Comparison of ENCODE assay signal across 19 cellular contexts in the genomic region with DNA sequence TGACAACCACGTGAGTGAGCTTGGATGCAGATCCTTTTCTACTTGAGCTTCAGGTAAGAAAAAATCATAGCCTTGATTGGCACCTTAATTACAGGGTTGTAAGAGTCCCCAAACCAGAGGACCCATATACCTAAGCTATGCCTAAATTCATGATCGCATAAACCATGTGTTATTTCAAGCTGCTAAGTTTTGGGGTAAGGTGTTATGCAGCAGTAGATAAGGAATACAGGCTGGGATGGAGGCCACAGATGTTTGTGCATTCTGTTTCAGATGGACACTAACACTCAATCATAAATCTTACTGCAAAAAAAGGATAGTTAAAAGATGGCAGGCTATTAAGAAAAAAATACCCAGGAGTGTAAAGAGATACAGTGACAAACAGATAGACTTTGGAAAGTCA.
A peak's percentile ranks its signal among the peaks of the same experiment; 100 is the strongest.
DNase-seq lines count a peak whose midpoint lies in the region; ATAC-seq and TF ChIP-seq lines count a peak whose summit lies in the region.
"Had no signal": no experiment of that assay in that cellular context is flagged by ENCODE, and none has a peak within 500 bp of the region (broad histone marks: within the 10 kb centered on the region; RNA-seq: fewer than 3 reads in every experiment).

No MANE protein-coding gene starts in this region.

- intact Hi-C loops in CD8-positive, alpha-beta T cell (cut with DNase I, micrococcal nuclease) = loop anchor here in 1 of 2 experiments (10.0 kb wide), 1 partner anchor 177 kb away; the partner anchor contains the start of gene PIGA

- no peak overlapping the region for H3K4me3 ChIP-seq in CD8-positive, alpha-beta T cell (ENCODE audit: low read depth, low read length)
- H3K4me3 ChIP-seq in Karpas-422 (ENCODE audit: low read length) = no peak overlapping the region
- no peak overlapping the region for H3K4me3 ChIP-seq in osteoblast (ENCODE audit: insufficient read depth, low read length)

- H2AFZ ChIP-seq in Karpas-422 (ENCODE audit: low read length) (no peak overlapping the region), osteoblast (ENCODE audit: low read length) (no peak overlapping the region)

- peaks cover 18% of the 10 kb centered on the region for H3K4me1 ChIP-seq in CD8-positive, alpha-beta T cell (ENCODE audit: insufficient read depth, low read length)
- no peaks in the 10 kb centered on the region for H3K4me1 ChIP-seq in Karpas-422 (ENCODE audit: low read length)
- no peaks in the 10 kb centered on the region for H3K4me1 ChIP-seq in osteoblast (ENCODE audit: insufficient read depth, low read length)

- no peak for DNase-seq in activated naive CD4-positive, alpha-beta T cell treated with anti-CD3 and anti-CD28 coated beads, Interleukin-2, amount 10 ng/mL, durations not matched to agents 7 days and 5 days
- no peak for DNase-seq in activated naive CD4-positive, alpha-beta T cell (lab: John Stamatoyannopoulos, UW)
- no peak for DNase-seq in CD8-positive, alpha-beta T cell
- peak; percentile 11 for DNase-seq in Karpas-422
- DNase-seq in central memory CD8-positive, alpha-beta T cell (ENCODE audit: low spot score in 2 of 2) = no peak
- no peak for DNase-seq in GM10266 (ENCODE audit: extremely low spot score)
- DNase-seq in osteoblast (ENCODE audit: insufficient read length, low spot score, missing footprints) = no peak
- DNase-seq: ACHN, AML-193, DMS79 treated with DMSO at 0.1 percent for 48 hours, GDM1, HFFc6, Kasumi-1, NCI-H1105 treated with DMSO at 0.1 percent for 48 hours, NCI-H1694 treated with DMSO at 0.1 percent for 48 hours, NCI-H226, NCI-H524 treated with DMSO at 0.1 percent for 48 hours had no signal

- H3K27ac Mint-ChIP-seq in activated naive CD4-positive, alpha-beta T cell treated with anti-CD3 and anti-CD28 coated beads, Interleukin-2, amount 10 ng/mL, durations not matched to agents 7 days and 5 days = peak overlapping the region; percentile 95
- no peak overlapping the region for H3K27ac Mint-ChIP-seq in CD8-positive, alpha-beta T cell
- H3K27ac Mint-ChIP-seq in central memory CD8-positive, alpha-beta T cell (ENCODE audit: low read depth) = no peak overlapping the region
- H3K27ac Mint-ChIP-seq: CD14-positive monocyte, HFFc6 had no signal

- H4K20me1 ChIP-seq in Karpas-422 (ENCODE audit: insufficient read depth, low read depth, low read length) (no peaks in the 10 kb centered on the region), osteoblast (ENCODE audit: insufficient read depth, low read length) (no peaks in the 10 kb centered on the region)

- no peak for ATAC-seq in CD8-positive, alpha-beta T cell
- ATAC-seq in central memory CD8-positive, alpha-beta T cell (replicated peaks; ENCODE audit: extremely low read depth, poor library complexity, severe bottlenecking) = no peak
- ATAC-seq: Panc1 had no signal

- H3K27ac ChIP-seq in CD8-positive, alpha-beta T cell (ENCODE audit: low read depth, low read length) = no peak overlapping the region
- no peak overlapping the region for H3K27ac ChIP-seq in Karpas-422 (ENCODE audit: low read length)
- H3K27ac ChIP-seq in osteoblast (ENCODE audit: low read depth, low read length) = no peak overlapping the region

- H3K36me3 ChIP-seq in CD8-positive, alpha-beta T cell (ENCODE audit: insufficient read depth, low read length) = no peaks in the 10 kb centered on the region
- no peaks in the 10 kb centered on the region for H3K36me3 ChIP-seq in Karpas-422 (ENCODE audit: insufficient read depth, low read length)
- no peaks in the 10 kb centered on the region for H3K36me3 ChIP-seq in osteoblast (ENCODE audit: insufficient read depth, low read length)

- POLR2A ChIA-PET in CD8-positive, alpha-beta T cell (lab: Charles Lee) = no interaction called here

- CTCF ChIA-PET in activated naive CD4-positive, alpha-beta T cell treated with anti-CD3 and anti-CD28 coated beads, Interleukin-2, amount 10 ng/mL, durations not matched to agents 7 days and 5 days (lab: Charles Lee) = interaction anchor here (1.1 kb wide), 1 partner anchor 85 kb away, joined by 3 read pairs; no protein-coding TSS in a partner anchor
- CTCF ChIA-PET in CD8-positive, alpha-beta T cell (lab: Charles Lee) = no interaction called here

- H3K9ac ChIP-seq in Karpas-422 (ENCODE audit: low read length) = no peak overlapping the region

- no peaks in the 10 kb centered on the region for H3K9me2 ChIP-seq in Karpas-422 (replicated peaks; ENCODE audit: insufficient read depth, low read length)

- H3K36me3 Mint-ChIP-seq in activated naive CD4-positive, alpha-beta T cell treated with anti-CD3 and anti-CD28 coated beads, Interleukin-2, amount 10 ng/mL, durations not matched to agents 7 days and 5 days = peaks cover 12% of the 10 kb centered on the region
- H3K36me3 Mint-ChIP-seq in CD8-positive, alpha-beta T cell = no peaks in the 10 kb centered on the region
- H3K36me3 Mint-ChIP-seq in central memory CD8-positive, alpha-beta T cell (ENCODE audit: insufficient read depth) = no peaks in the 10 kb centered on the region
- H3K36me3 Mint-ChIP-seq: CD14-positive monocyte had no signal

- H3K4me3 Mint-ChIP-seq in activated naive CD4-positive, alpha-beta T cell treated with anti-CD3 and anti-CD28 coated beads, Interleukin-2, amount 10 ng/mL, durations not matched to agents 7 days and 5 days = peak overlapping the region; percentile 77
- peak overlapping the region; percentile 11 for H3K4me3 Mint-ChIP-seq in CD8-positive, alpha-beta T cell
- H3K4me3 Mint-ChIP-seq in central memory CD8-positive, alpha-beta T cell = peak overlapping the region; percentile 20
- H3K4me3 Mint-ChIP-seq: CD14-positive monocyte, HFFc6 had no signal

- no peaks in the 10 kb centered on the region for H3K27me3 ChIP-seq in CD8-positive, alpha-beta T cell (ENCODE audit: insufficient read depth, low read length)
- H3K27me3 ChIP-seq in Karpas-422 (ENCODE audit: low read length) = no peaks in the 10 kb centered on the region
- no peaks in the 10 kb centered on the region for H3K27me3 ChIP-seq in osteoblast (ENCODE audit: insufficient read depth, low read length)

- H3K27me3 Mint-ChIP-seq in activated naive CD4-positive, alpha-beta T cell treated with anti-CD3 and anti-CD28 coated beads, Interleukin-2, amount 10 ng/mL, durations not matched to agents 7 days and 5 days = no peaks in the 10 kb centered on the region
- H3K27me3 Mint-ChIP-seq in CD8-positive, alpha-beta T cell (ENCODE audit: low read depth) = no peaks in the 10 kb centered on the region
- H3K27me3 Mint-ChIP-seq in central memory CD8-positive, alpha-beta T cell = no peaks in the 10 kb centered on the region

- no peaks in the 10 kb centered on the region for H3K9me3 ChIP-seq in CD8-positive, alpha-beta T cell (ENCODE audit: low read length)
- H3K9me3 ChIP-seq in Karpas-422 (ENCODE audit: low read length) (no peaks in the 10 kb centered on the region), osteoblast (ENCODE audit: low read depth, low read length) (no peaks in the 10 kb centered on the region)

- peaks cover 51% of the 10 kb centered on the region for H3K4me1 Mint-ChIP-seq in activated naive CD4-positive, alpha-beta T cell treated with anti-CD3 and anti-CD28 coated beads, Interleukin-2, amount 10 ng/mL, durations not matched to agents 7 days and 5 days
- peaks cover 38% of the 10 kb centered on the region for H3K4me1 Mint-ChIP-seq in CD8-positive, alpha-beta T cell (ENCODE audit: low read depth)
- peaks cover 19% of the 10 kb centered on the region for H3K4me1 Mint-ChIP-seq in central memory CD8-positive, alpha-beta T cell

- H3K9me3 Mint-ChIP-seq in activated naive CD4-positive, alpha-beta T cell treated with anti-CD3 and anti-CD28 coated beads, Interleukin-2, amount 10 ng/mL, durations not matched to agents 7 days and 5 days = no peaks in the 10 kb centered on the region
- H3K9me3 Mint-ChIP-seq in CD8-positive, alpha-beta T cell = no peaks in the 10 kb centered on the region
- H3K9me3 Mint-ChIP-seq in central memory CD8-positive, alpha-beta T cell = no peaks in the 10 kb centered on the region
- H3K9me3 Mint-ChIP-seq: HFFc6 had no signal

- H3K79me2 ChIP-seq in Karpas-422 (ENCODE audit: low read length) (no peaks in the 10 kb centered on the region), osteoblast (ENCODE audit: insufficient read depth, low read length) (no peaks in the 10 kb centered on the region)

- no peak for TF ChIP-seq CTCF in CD8-positive, alpha-beta T cell (IDR thresholded peaks at IDR 0.05)
- TF ChIP-seq CTCF in GM10266 (IDR thresholded peaks at IDR 0.05; ENCODE audit: control insufficient read depth, insufficient read depth, low read depth, missing control alignments) (no peak), osteoblast (IDR thresholded peaks at IDR 0.05; ENCODE audit: extremely low read depth, low read depth, low read length) (no peak)

- H3K4me2 ChIP-seq in Karpas-422 (ENCODE audit: low read depth, low read length, poor library complexity, severe bottlenecking) = no peak overlapping the region
- no peak overlapping the region for H3K4me2 ChIP-seq in osteoblast (ENCODE audit: insufficient read depth, low read length)

Comparison
In these comparisons a context has a peak if more than half of its experiments do, and no peak if none do; other contexts are left out.
1. H3K4me3 Mint-ChIP-seq: peak in every context shown above with its lines; median percentile 77 in activated naive CD4-positive, alpha-beta T cell treated with anti-CD3 and anti-CD28 coated beads, Interleukin-2, amount 10 ng/mL, durations not matched to agents 7 days and 5 days; 20 in central memory CD8-positive, alpha-beta T cell; 11 in CD8-positive, alpha-beta T cell.